ENCODE assay signal across 8 cellular contexts in the genomic region with DNA sequence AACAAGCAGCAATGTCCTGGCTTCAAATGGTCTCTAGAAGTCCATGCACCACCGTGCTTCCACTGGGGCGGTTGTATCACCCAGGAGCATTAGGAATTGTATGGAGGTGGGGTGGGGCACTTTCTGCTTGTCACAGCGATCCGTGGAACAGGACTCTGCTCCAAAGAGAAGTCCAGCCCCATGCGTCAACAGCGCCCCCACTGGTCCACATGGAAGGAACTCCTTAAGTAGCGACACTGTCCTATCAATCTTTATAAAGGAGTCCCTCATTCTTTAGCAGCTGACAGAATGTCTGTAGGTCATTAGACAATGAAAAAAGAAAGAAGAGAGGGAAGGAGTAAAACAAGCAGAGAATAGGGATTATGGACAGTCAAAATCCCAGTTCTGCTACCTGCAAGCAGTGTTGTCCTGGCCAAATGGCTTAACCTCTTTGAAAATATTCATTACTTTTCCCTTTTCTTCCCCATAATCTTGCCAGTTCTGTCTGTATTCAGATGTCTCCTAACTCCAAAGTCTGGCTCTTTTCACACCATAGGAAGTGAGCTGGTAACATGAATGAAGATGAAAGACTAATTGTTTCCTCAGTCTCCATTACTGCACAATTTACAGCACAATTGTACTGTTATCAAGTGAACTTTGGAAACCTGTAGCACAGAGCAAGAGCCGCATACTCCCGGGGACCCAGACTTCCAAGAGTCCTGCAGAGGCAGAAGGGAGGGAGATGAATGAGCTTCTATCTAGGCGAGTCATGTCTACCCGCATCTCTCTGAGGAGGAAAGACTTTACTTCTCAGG. TPM values are rescaled to one million over a fixed set of nuclear protein-coding genes. Genes with fewer than 3 reads are reported as not detected.
DNase-seq lines count a peak whose midpoint lies in the region; ATAC-seq, FAIRE-seq and TF ChIP-seq lines count a peak whose summit lies in the region.

No MANE protein-coding gene starts in this region.

- no peaks in the 10 kb centered on the region for H3K27me3 Mint-ChIP-seq in CD4-positive, alpha-beta T cell

- TF ChIP-seq EP300 in GM12878 (IDR thresholded peaks at IDR 0.05; ENCODE audit: borderline replicate concordance in 1 of 2, control insufficient read depth in 1 of 2, low read depth in 2 of 2, low read length in 2 of 2): no peak

- BruUV-seq in GM12878 (replicated peaks; lab: Mats Ljungman, UMichigan): no TSS peak

- RAD21 ChIA-PET in GM12878 (lab: Charles Lee; ENCODE audit: unreplicated experiment): interaction anchor here (1.1 to 1.4 kb wide), 2 partner anchors 42 to 90 kb away, joined by 3 to 5 read pairs; no protein-coding TSS in a partner anchor

- peaks cover 81% of the 10 kb centered on the region for H3K4me1 ChIP-seq in Karpas-422 (ENCODE audit: low read length)
- no peaks in the 10 kb centered on the region for H3K4me1 ChIP-seq in GM12878 (ENCODE audit: control insufficient read depth, insufficient read depth, low read length)

- no peak for FAIRE-seq in GM12878 (lab: Jason Lieb, UNC)

- peaks cover 79% of the 10 kb centered on the region for H3K36me3 Mint-ChIP-seq in CD4-positive, alpha-beta T cell (ENCODE audit: low read depth)

- H4K20me1 ChIP-seq in Karpas-422 (ENCODE audit: insufficient read depth, low read depth, low read length) (peaks cover 78% of the 10 kb centered on the region), GM12878 (ENCODE audit: control insufficient read depth, insufficient read depth) (peaks cover 3% of the 10 kb centered on the region)

- no peaks in the 10 kb centered on the region for H3K9me2 ChIP-seq in Karpas-422 (replicated peaks; ENCODE audit: insufficient read depth, low read length)

- 0 out of 2 replicates have a peak, but pooled peaks have one; percentile 9 for TF ChIP-seq RAD21 in GM12878 (IDR thresholded peaks at IDR 0.05; ENCODE audit: insufficient read depth, low read depth, low read length)

- SMC1A ChIA-PET in GM12878 (lab: Charles Lee; ENCODE audit: uncharacterized antibody, unreplicated experiment): interaction anchor here (0.8 to 2.3 kb wide), 7 partner anchors 9 to 91 kb away, joined by 3 to 9 read pairs (median 3); no protein-coding TSS in a partner anchor

- H3K36me3 ChIP-seq in Karpas-422 (ENCODE audit: insufficient read depth, low read length): peaks cover 27% of the 10 kb centered on the region
- H3K36me3 ChIP-seq in GM12878 (ENCODE audit: control insufficient read depth in 2 of 2, insufficient read depth in 2 of 2, low read length in 1 of 2): peaks cover 0 to 11% of the 10 kb centered on the region in 2 experiments; a peak in 3 of 4 replicates

- H3K4me3 Mint-ChIP-seq in CD4-positive, alpha-beta T cell: peak overlapping the region; percentile 50

- no peak for DNase-seq in CD4-positive, alpha-beta T cell
- DNase-seq in Karpas-422 (peak; percentile 59), GM12878 (ENCODE audit: low read depth, low spot score) (no peak), left kidney (ENCODE audit: low read depth, low spot score) (peak; percentile 64)
- no peak for DNase-seq in activated effector memory CD4-positive, alpha-beta T cell treated with anti-CD3 and anti-CD28 coated beads, Interleukin-2, amount 50 U/mL, for 16 hours

- H3K4me3 ChIP-seq in Karpas-422 (ENCODE audit: low read length): no peak overlapping the region
- H3K4me3 ChIP-seq in GM12878: no peak overlapping the region

- no peaks in the 10 kb centered on the region for H3K9me3 Mint-ChIP-seq in CD4-positive, alpha-beta T cell

- H3K4me2 ChIP-seq in Karpas-422 (ENCODE audit: low read depth, low read length, poor library complexity, severe bottlenecking): peak overlapping the region; percentile 8
- H3K4me2 ChIP-seq in GM12878 (ENCODE audit: control insufficient read depth, insufficient read depth): no peak overlapping the region

- CTCF ChIA-PET in CD4-positive, alpha-beta T cell (lab: Charles Lee): interaction anchor here (0.9 to 2.1 kb wide), 4 partner anchors 9 to 90 kb away, joined by 3 to 12 read pairs (median 4); a partner anchor contains a TSS
- CTCF ChIA-PET in GM12878 (lab: Yijun Ruan, JAX): interaction anchor here (0.6 to 3.2 kb wide), 12 partner anchors 9 to 142 kb away, joined by 3 to 17 read pairs (median 4); a partner anchor contains a TSS

- peaks cover 100% of the 10 kb centered on the region for H3K79me2 ChIP-seq in Karpas-422 (ENCODE audit: low read length)
- peaks cover 97% of the 10 kb centered on the region for H3K79me2 ChIP-seq in GM12878 (ENCODE audit: control insufficient read depth, insufficient read depth, low read length)

- in situ Hi-C loops in GM12878 (cut with MboI): no loop called here

- 94% methylated on average over 11 of the region's 11 CpGs for WGBS in GM12878 (ENCODE audit: insufficient coverage, insufficient replicate concordance, low lambda C conversion rate, missing lambda C conversion rate)

- TF ChIP-seq POLR2A in GM12878 (IDR thresholded peaks at IDR 0.05; ENCODE audit: low read depth, low read length): no peak

- H3K4me1 Mint-ChIP-seq in CD4-positive, alpha-beta T cell (ENCODE audit: low read depth): peaks cover 99% of the 10 kb centered on the region

- no peak for ATAC-seq in CD4-positive, alpha-beta T cell (ENCODE audit: poor library complexity)
- ATAC-seq in GM12878 (peak; percentile 9; the same call in 1 of the 3 replicates), HG02970 (IDR thresholded peaks at IDR 0.05; ENCODE audit: low FRiP score, unreplicated experiment) (no peak), GM19397 (IDR thresholded peaks at IDR 0.05; ENCODE audit: unreplicated experiment) (no peak), HG02678 (IDR thresholded peaks at IDR 0.05; ENCODE audit: unreplicated experiment) (no peak)

- no peaks in the 10 kb centered on the region for H3K27me3 ChIP-seq in CD4-positive, alpha-beta T cell (ENCODE audit: control insufficient read depth, insufficient read depth, low read length)
- H3K27me3 ChIP-seq in Karpas-422 (ENCODE audit: low read length) (no peaks in the 10 kb centered on the region), GM12878 (replicated peaks in 1 of 2; ENCODE audit: control insufficient read depth in 2 of 2, insufficient read depth in 2 of 2, low read length in 1 of 2) (no peaks in the 10 kb centered on the region)

- POLR2A ChIA-PET in CD4-positive, alpha-beta T cell (lab: Charles Lee): interaction anchor here (0.7 to 8.4 kb wide), 3 partner anchors 10 to 42 kb away, joined by 3 to 108 read pairs (median 3); a partner anchor contains a TSS
- POLR2A ChIA-PET in GM12878 (lab: Charles Lee): interaction anchor here (0.6 to 0.9 kb wide), 3 partner anchors 8 to 238 kb away, joined by 3 to 4 read pairs (median 3); no protein-coding TSS in a partner anchor

- TF ChIP-seq CTCF in CD4-positive, alpha-beta T cell (IDR thresholded peaks at IDR 0.05): no peak
- TF ChIP-seq CTCF in GM12878 (IDR thresholded peaks at IDR 0.05 in 2 of 3, conservative IDR thresholded peaks at IDR 0.05 in 1 of 3; ENCODE audit: control insufficient read depth in 2 of 3, extremely low read depth in 1 of 3, insufficient read depth in 1 of 3, low read depth in 3 of 3, low read length in 3 of 3): peak in 2 of 3 experiments; percentile 26 to 41; a peak in 4 of 6 replicates

- intact Hi-C loops in CD4-positive, alpha-beta T cell (cut with DNase I, micrococcal nuclease): loop anchor here in 1 of 2 experiments (2.0 kb wide), 1 partner anchor 18 kb away; no protein-coding TSS in a partner anchor
- intact Hi-C loops in GM12878 (cut with micrococcal nuclease; ENCODE audit: unreplicated experiment): no loop called here

- H3K9me3 ChIP-seq in CD4-positive, alpha-beta T cell (ENCODE audit: control insufficient read depth, low read length): no peaks in the 10 kb centered on the region
- H3K9me3 ChIP-seq in Karpas-422 (ENCODE audit: low read length) (no peaks in the 10 kb centered on the region), GM12878 (replicated peaks; ENCODE audit: control insufficient read depth, insufficient read depth, low read length) (peaks cover 6% of the 10 kb centered on the region; the same call in 2 of the 3 replicates)

- peak overlapping the region; percentile 95 for H3K27ac Mint-ChIP-seq in CD4-positive, alpha-beta T cell

- H3K27ac ChIP-seq in CD4-positive, alpha-beta T cell (ENCODE audit: low read depth, low read length): no peak overlapping the region
- peak overlapping the region; percentile 54 for H3K27ac ChIP-seq in Karpas-422 (ENCODE audit: low read length)
- H3K27ac ChIP-seq in GM12878 (ENCODE audit: control insufficient read depth, insufficient read depth): no peak overlapping the region

- H2AFZ ChIP-seq in Karpas-422 (ENCODE audit: low read length) (no peak overlapping the region), GM12878 (ENCODE audit: control insufficient read depth, low read depth, low read length) (no peak overlapping the region)

- H3K9ac ChIP-seq in Karpas-422 (ENCODE audit: low read length) (peak overlapping the region; percentile 11; the same call in 1 of the 2 replicates), GM12878 (ENCODE audit: control insufficient read depth, insufficient read depth, low read length) (no peak overlapping the region)

RNA-seq across cellular contexts. Expression of a gene that starts 9.9 kb away (rescaled TPM):
- total RNA-seq in CD4-positive, alpha-beta T cell: 10 to 100 TPM; 53.3 to 57.8 TPM
- total RNA-seq in Karpas-422 (2014; rRNA removed; shearing (Covaris generic); ENCODE audit: low replicate concordance): 33.1 and 66.7 TPM in 2 replicates
- 84.1 and 88.2 TPM in 2 replicates for total RNA-seq in GM12878 (2013; cell fraction: nucleolus; rRNA removed)
- 24.7 and 25.6 TPM in 2 replicates for total RNA-seq in GM12878 (2014; rRNA removed)
- total RNA-seq in GM12878 (2014; rRNA removed; fragmentation: Illumina TruSeq; extraction: Trizol): 37.9 and 40.8 TPM in 2 replicates
- total RNA-seq in GM12878 (2021): 33.3 and 34.6 TPM in 2 replicates
- 16.9 TPM for polyA plus RNA-seq in GM12878 (2011; ENCODE audit: low read depth)
- 69.8 and 74.4 TPM in 2 replicates for polyA plus RNA-seq in GM12878 (2011; rRNA removed)
- polyA plus RNA-seq in GM12878 (2011; cell fraction: cytosol; rRNA removed): 42.8 and 43.2 TPM in 2 replicates
- 42.6 and 56.3 TPM in 2 replicates for polyA plus RNA-seq in GM12878 (2011; cell fraction: nucleus; rRNA removed)
- 19.1 and 28.9 TPM in 2 replicates for polyA plus RNA-seq in GM12878 (2012)
- 53.8 and 62.5 TPM in 2 replicates for polyA plus RNA-seq in GM12878 (2014; fragmentation: Illumina TruSeq; extraction: Trizol)
- polyA plus RNA-seq in GM12878 (2014; fragmentation: Nextera tagmentation; extraction: Ambion mirVana): 10 to 100 TPM; 18.4 to 26.6 TPM
- polyA plus RNA-seq in GM12878 (2014; rRNA removed): 23.2 and 28.7 TPM in 2 replicates
- 10 to 100 TPM; 41.1 to 43.9 TPM for polyA plus RNA-seq in GM12878 (2016; fragmentation: Nextera tagmentation; extraction: Ambion mirVana)
- polyA minus RNA-seq in GM12878 (2011; rRNA and poly(A)+ RNA removed): 60.6 and 80.9 TPM in 2 replicates
- 21.4 and 27.0 TPM in 2 replicates for polyA minus RNA-seq in GM12878 (2011; cell fraction: cytosol; rRNA and poly(A)+ RNA removed)
- 28.7 and 37.0 TPM in 2 replicates for polyA minus RNA-seq in GM12878 (2011; cell fraction: nucleus; rRNA and poly(A)+ RNA removed)

RNA-seq across cellular contexts. Expression of a gene that starts 42.0 kb away (rescaled TPM):
- 100 to 1,000 TPM; 162 to 167 TPM for total RNA-seq in CD4-positive, alpha-beta T cell
- 51.7 and 62.7 TPM in 2 replicates for total RNA-seq in Karpas-422 (2014; rRNA removed; shearing (Covaris generic); ENCODE audit: low replicate concordance)
- 156 and 159 TPM in 2 replicates for total RNA-seq in GM12878 (2013; cell fraction: nucleolus; rRNA removed)
- 38.3 and 40.4 TPM in 2 replicates for total RNA-seq in GM12878 (2014; rRNA removed)
- 64.5 and 69.7 TPM in 2 replicates for total RNA-seq in GM12878 (2014; rRNA removed; fragmentation: Illumina TruSeq; extraction: Trizol)
- total RNA-seq in GM12878 (2021): 267 and 271 TPM in 2 replicates
- 136 TPM for polyA plus RNA-seq in GM12878 (2011; ENCODE audit: low read depth)
- 191 and 282 TPM in 2 replicates for polyA plus RNA-seq in GM12878 (2011; rRNA removed)
- 65.8 TPM in 2 replicates for polyA plus RNA-seq in GM12878 (2011; cell fraction: cytosol; rRNA removed)
- 99.4 and 152 TPM in 2 replicates for polyA plus RNA-seq in GM12878 (2011; cell fraction: nucleus; rRNA removed)
- polyA plus RNA-seq in GM12878 (2012): 279 and 381 TPM in 2 replicates
- polyA plus RNA-seq in GM12878 (2014; fragmentation: Illumina TruSeq; extraction: Trizol): 343 and 435 TPM in 2 replicates
- 100 to 1,000 TPM; 221 to 285 TPM for polyA plus RNA-seq in GM12878 (2014; fragmentation: Nextera tagmentation; extraction: Ambion mirVana)
- 293 and 302 TPM in 2 replicates for polyA plus RNA-seq in GM12878 (2014; rRNA removed)
- polyA plus RNA-seq in GM12878 (2016; fragmentation: Nextera tagmentation; extraction: Ambion mirVana): 100 to 1,000 TPM; 135 to 141 TPM
- polyA minus RNA-seq in GM12878 (2011; rRNA and poly(A)+ RNA removed): 25.9 and 39.1 TPM in 2 replicates
- 29.8 and 31.5 TPM in 2 replicates for polyA minus RNA-seq in GM12878 (2011; cell fraction: cytosol; rRNA and poly(A)+ RNA removed)
- polyA minus RNA-seq in GM12878 (2011; cell fraction: nucleus; rRNA and poly(A)+ RNA removed): 37.6 and 51.6 TPM in 2 replicates

Comparison
In these comparisons a context has a peak if more than half of its experiments do, and no peak if none do; other contexts are left out.
1. DNase-seq: peak in Karpas-422 (single experiment) and left kidney (single experiment); none in CD4-positive, alpha-beta T cell (0 of 10), GM12878 (single experiment) and activated effector memory CD4-positive, alpha-beta T cell treated with anti-CD3 and anti-CD28 coated beads, Interleukin-2, amount 50 U/mL, for 16 hours (single experiment).